In the genomic region with DNA sequence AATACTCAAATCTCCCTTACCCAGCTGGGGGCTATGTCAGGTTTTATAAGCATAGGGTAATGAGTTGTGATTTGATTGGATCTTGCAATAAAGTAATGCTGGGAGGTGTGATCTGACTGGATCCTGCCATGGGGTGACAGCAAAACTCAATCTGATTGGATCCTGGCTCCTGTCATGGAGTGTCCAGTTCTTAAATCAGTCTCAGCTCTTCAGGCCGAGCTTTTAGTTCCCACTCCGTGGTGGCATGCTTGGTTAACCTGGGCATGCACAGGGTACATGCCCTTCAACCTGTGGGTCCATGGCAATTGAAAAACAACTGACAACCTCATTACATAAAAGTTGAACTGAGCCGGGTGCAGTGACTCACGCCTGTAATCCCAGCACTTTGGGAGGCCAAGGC, we compare ENCODE assay signal across 2 cellular contexts.
TF ChIP-seq lines count a peak whose summit lies in the region.

No MANE protein-coding gene starts in this region.

TF ChIP-seq in K562, 482 proteins besides CTCF, POLR2A, EP300 and RAD21:
- TF ChIP-seq NFYB (IDR thresholded peaks at IDR 0.05; ENCODE audit: extremely low read depth, insufficient read length), result peak; percentile 5

TF ChIP-seq in HepG2, 621 proteins besides CTCF, POLR2A, EP300 and RAD21:
- TF ChIP-seq, protein P1, sequence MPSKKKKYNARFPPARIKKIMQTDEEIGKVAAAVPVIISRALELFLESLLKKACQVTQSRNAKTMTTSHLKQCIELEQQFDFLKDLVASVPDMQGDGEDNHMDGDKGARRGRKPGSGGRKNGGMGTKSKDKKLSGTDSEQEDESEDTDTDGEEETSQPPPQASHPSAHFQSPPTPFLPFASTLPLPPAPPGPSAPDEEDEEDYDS (CRISPR knock-in tag; IDR thresholded peaks at IDR 0.05), result peak; percentile 51; the same call in 1 of the 2 replicates
- peak; percentile 65 for TF ChIP-seq NFYC (CRISPR knock-in tag; IDR thresholded peaks at IDR 0.05)
- TF ChIP-seq HMGXB3 (CRISPR knock-in tag; IDR thresholded peaks at IDR 0.05; ENCODE audit: borderline replicate concordance), result peak; percentile 92
- peak; percentile 39; the same call in 1 of the 2 replicates for TF ChIP-seq NFYB (CRISPR knock-in tag; IDR thresholded peaks at IDR 0.05)
